In the genomic region with DNA sequence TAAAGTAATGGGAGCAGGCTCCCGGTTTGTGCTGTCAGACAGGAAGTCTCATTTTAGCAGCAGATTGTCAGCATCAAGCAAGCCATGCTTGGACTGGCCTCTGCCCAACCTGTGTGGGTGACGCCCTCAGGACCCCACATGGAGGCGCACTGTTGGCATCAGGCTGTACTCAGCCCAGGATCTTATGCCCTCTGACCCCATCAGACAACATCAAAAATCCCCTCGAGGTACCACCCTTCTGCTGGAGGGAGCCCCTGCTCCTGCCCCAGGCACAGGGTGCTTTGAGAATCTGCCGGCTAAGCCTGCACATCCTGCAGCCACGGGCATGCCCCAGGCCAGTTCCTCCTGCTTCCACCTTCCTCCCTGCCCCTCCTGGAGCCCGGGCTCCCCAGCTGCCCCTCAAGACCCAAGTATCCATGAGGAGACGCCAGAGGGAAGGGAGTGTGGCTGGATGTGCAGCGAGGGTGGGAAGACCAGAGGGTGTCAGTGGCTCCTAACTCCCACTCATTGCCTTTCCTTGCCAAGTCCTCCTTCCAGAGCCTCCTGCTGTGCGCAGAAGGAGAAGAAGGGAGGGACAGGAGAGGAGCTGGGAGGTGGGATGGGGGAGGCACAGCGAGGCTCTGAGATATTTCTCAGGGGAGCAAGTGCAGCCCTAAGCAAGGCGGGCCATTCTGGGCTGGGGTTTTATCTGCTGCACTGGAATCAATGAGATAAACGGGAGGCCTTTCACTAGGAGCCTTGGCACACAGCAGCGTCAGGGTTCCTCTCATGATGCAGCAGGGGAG, we compare ENCODE assay signal across 12 cellular contexts.
DNase-seq lines count a peak whose midpoint lies in the region; ATAC-seq, FAIRE-seq and TF ChIP-seq lines count a peak whose summit lies in the region.
"Had no signal": no experiment of that assay in that cellular context is flagged by ENCODE, and none has a peak within 500 bp of the region (broad histone marks: within the 10 kb centered on the region; RNA-seq: fewer than 3 reads in every experiment).

No MANE protein-coding gene starts in this region.

- H3K27ac ChIP-seq in lung (ENCODE audit: low read depth in 1 of 2, low read length in 1 of 2) (no peak overlapping the region), testis (no peak overlapping the region)
- H3K27ac ChIP-seq: GM23248 had no signal

- H3K36me3 ChIP-seq in lung (ENCODE audit: control insufficient read depth in 2 of 2, insufficient read depth in 2 of 2, low read length in 2 of 2) = no peaks in the 10 kb centered on the region
- no peaks in the 10 kb centered on the region for H3K36me3 ChIP-seq in testis (ENCODE audit: low read depth, missing control alignments)

- H3K9me3 ChIP-seq in lung (ENCODE audit: control insufficient read depth in 2 of 2, insufficient read depth in 1 of 2, low read length in 1 of 2) (peaks cover 0 to 5% of the 10 kb centered on the region in 2 donors), testis (no peaks in the 10 kb centered on the region)

- TF ChIP-seq CTCF in lung (IDR thresholded peaks at IDR 0.05; ENCODE audit: control extremely low read depth, extremely low read depth) = no peak
- TF ChIP-seq CTCF in testis (IDR thresholded peaks at IDR 0.05) = no peak

- 69 to 83% methylated on average over 14 of the region's 14 CpGs for WGBS in lung, 2 donors
- WGBS in testis, 2 donors = 31 to 40% methylated on average over 14 of the region's 14 CpGs

- no peak for TF ChIP-seq POLR2A in GM12891 (IDR thresholded peaks at IDR 0.05; ENCODE audit: low read depth, low read length)
- TF ChIP-seq POLR2A in testis (IDR thresholded peaks at IDR 0.05) = no peak
- no peak for TF ChIP-seq POLR2A in GM12892 (IDR thresholded peaks at IDR 0.05; ENCODE audit: low read depth, low read length)

- peak; percentile 75 for FAIRE-seq in GM12891 (lab: Jason Lieb, UNC)
- no peak for FAIRE-seq in GM12892 (lab: Jason Lieb, UNC)
- FAIRE-seq: RCC 7860 had no signal

- no peak overlapping the region for H3K4me3 ChIP-seq in lung
- no peak overlapping the region for H3K4me3 ChIP-seq in testis
- H3K4me3 ChIP-seq: GM23248 had no signal

- DNase-seq in GM12891 (ENCODE audit: insufficient read length, low spot score) = no peak
- DNase-seq in RPMI7951 (ENCODE audit: low read depth) = peak; percentile 24
- DNase-seq in lung (ENCODE audit: low spot score) = peak; percentile 21
- DNase-seq in testis = peak; percentile 83
- no peak for DNase-seq in kidney glomerular epithelial cell (lab: John Stamatoyannopoulos, UW)
- no peak for DNase-seq in GM12892 (ENCODE audit: insufficient read length)
- DNase-seq: DMS53, GM23248, NCI-H2107 had no signal

- intact Hi-C loops in testis (cut with DNase I; ENCODE audit: low total_unique reads) = no loop called here

- ATAC-seq in lung (ENCODE audit: insufficient read depth, low FRiP score) (no peak), GM19023 (IDR thresholded peaks at IDR 0.05; ENCODE audit: unreplicated experiment) (no peak)
- ATAC-seq: HCT116 had no signal

- H3K27me3 ChIP-seq in lung (ENCODE audit: control insufficient read depth, insufficient read depth) = no peaks in the 10 kb centered on the region
- no peaks in the 10 kb centered on the region for H3K27me3 ChIP-seq in testis

- peaks cover 0 to 1% of the 10 kb centered on the region in 2 donors for H3K4me1 ChIP-seq in lung (ENCODE audit: control insufficient read depth in 2 of 2, insufficient read depth in 2 of 2, low read length in 2 of 2)
- peaks cover 31% of the 10 kb centered on the region for H3K4me1 ChIP-seq in testis

TF ChIP-seq in GM12891, 5 proteins besides CTCF, POLR2A, EP300 and RAD21:
- TF ChIP-seq POU2F2 (IDR thresholded peaks at IDR 0.05; ENCODE audit: low read depth, low read length) (no peak), PAX5 (IDR thresholded peaks at IDR 0.05; ENCODE audit: insufficient read depth, low read length, severe bottlenecking) (no peak), POLR2AphosphoS5 (IDR thresholded peaks at IDR 0.05; ENCODE audit: low read depth, low read length) (no peak), SPI1 (IDR thresholded peaks at IDR 0.05; ENCODE audit: low read depth, low read length) (no peak), TAF1 (IDR thresholded peaks at IDR 0.05; ENCODE audit: low read depth, low read length) (no peak)

Comparison
In these comparisons a context has a peak if more than half of its experiments do, and no peak if none do; other contexts are left out.
1. DNase-seq: peak in RPMI7951 (single experiment), lung (single experiment) and testis (single experiment); none in GM12891 (single experiment), kidney glomerular epithelial cell (single experiment) and GM12892 (single experiment).